ENCODE assay signal across 8 cellular contexts in genomic region chr6:31794866-31795615, GRCh38. TPM values are rescaled to one million over a fixed set of nuclear protein-coding genes. Genes with fewer than 3 reads are reported as not detected.
DNase-seq lines count a peak whose midpoint lies in the region; ATAC-seq lines count a peak whose summit lies in the region.

No MANE protein-coding gene starts in this region.

- intact Hi-C loops in right cardiac atrium (cut with DNase I) = loop anchor here in 1 of 4 donors (5.0 kb wide), 1 partner anchor 53 kb away; the partner anchor contains the start of gene MSH5

- under 1% methylated on average over 44 of the region's 44 CpGs for WGBS in right cardiac atrium

- no peaks in the 10 kb centered on the region for H3K4me1 ChIP-seq in right cardiac atrium (ENCODE audit: control insufficient read depth, insufficient read depth, low read length)

- no peaks in the 10 kb centered on the region for H3K9me3 ChIP-seq in right cardiac atrium (ENCODE audit: control insufficient read depth, low read length)

- H3K27me3 ChIP-seq in right cardiac atrium (ENCODE audit: control insufficient read depth, insufficient read depth) = no peaks in the 10 kb centered on the region

- H3K4me3 ChIP-seq in right cardiac atrium (ENCODE audit: low read length) = peak overlapping the region; percentile 69
- peak overlapping the region; percentile 93 for H3K4me3 ChIP-seq in skeletal muscle cell (ENCODE audit: low read depth, low read length)

- H3K27ac ChIP-seq in right cardiac atrium (ENCODE audit: low read length) = peak overlapping the region; percentile 91

- ATAC-seq in HG03521 (IDR thresholded peaks at IDR 0.05; ENCODE audit: unreplicated experiment) (peak; percentile 5), right cardiac atrium (peak; percentile 14 to 19)

- DNase-seq in activated CD8-positive, alpha-beta memory T cell treated with anti-CD3 and anti-CD28 coated beads for 24 hours = peak; percentile 88
- no peak for DNase-seq in activated CD8-positive, alpha-beta memory T cell treated with anti-CD3 and anti-CD28 coated beads, Interleukin-2, amount 50 U/mL, for 48 hours
- DNase-seq in activated naive CD4-positive, alpha-beta T cell treated with anti-CD3 and anti-CD28 coated beads, Interleukin-2, amount 50 U/mL, for 16 hours = peak; percentile 24
- DNase-seq in right cardiac atrium (peak in 1 of 3 donors; percentile 61), skeletal muscle cell (ENCODE audit: low read depth) (no peak), H4 (ENCODE audit: low spot score) (no peak), glomerular visceral epithelial cell (ENCODE audit: extremely low spot score) (no peak)

RNA-seq across cellular contexts. Expression of gene VARS1, which starts 0.5 kb away (rescaled TPM):
- total RNA-seq in right cardiac atrium = 10 to 100 TPM; 21.7 to 30.6 (median 26.9) TPM
- 14.8 TPM for polyA plus RNA-seq in right cardiac atrium
- total RNA-seq in H4 (2014; rRNA removed; shearing (Covaris generic)) = 37.3 and 37.5 TPM in 2 replicates

RNA-seq across cellular contexts. Expression of gene LSM2, which starts 11.7 kb away (rescaled TPM):
- total RNA-seq in right cardiac atrium = 10 to 100 TPM; 22.8 to 27.3 (median 23.8) TPM
- polyA plus RNA-seq in right cardiac atrium = 27.0 TPM
- 108 and 123 TPM in 2 replicates for total RNA-seq in H4 (2014; rRNA removed; shearing (Covaris generic))

RNA-seq across cellular contexts. Expression of gene VWA7, which starts 17.9 kb away (rescaled TPM):
- total RNA-seq in right cardiac atrium = 10 to 100 TPM in 1 of 4 donors, 1 to 10 TPM in 3; 3.4 to 12.8 (median 8.2) TPM
- 3.2 TPM for polyA plus RNA-seq in right cardiac atrium
- total RNA-seq in H4 (2014; rRNA removed; shearing (Covaris generic)) = 0.37 and 2.2 TPM in 2 replicates

RNA-seq across cellular contexts. Expression of gene HSPA1L, which starts 20.0 kb away (rescaled TPM):
- total RNA-seq in right cardiac atrium = 1 to 10 TPM; 1.6 to 2.8 (median 2.2) TPM
- polyA plus RNA-seq in right cardiac atrium = 2.0 TPM
- 0.85 and 1.0 TPM in 2 replicates for total RNA-seq in H4 (2014; rRNA removed; shearing (Covaris generic))

RNA-seq across cellular contexts. Expression of gene HSPA1A, which starts 20.3 kb away (rescaled TPM):
- 100 to 1,000 TPM; 167 to 328 (median 273) TPM for total RNA-seq in right cardiac atrium
- polyA plus RNA-seq in right cardiac atrium = 321 TPM
- 29.8 and 31.5 TPM in 2 replicates for total RNA-seq in H4 (2014; rRNA removed; shearing (Covaris generic))

Comparison
In these comparisons a context has a peak if more than half of its experiments do, and no peak if none do; other contexts are left out.
1. DNase-seq: peak in activated CD8-positive, alpha-beta memory T cell treated with anti-CD3 and anti-CD28 coated beads for 24 hours (single experiment) and activated naive CD4-positive, alpha-beta T cell treated with anti-CD3 and anti-CD28 coated beads, Interleukin-2, amount 50 U/mL, for 16 hours (single experiment); none in activated CD8-positive, alpha-beta memory T cell treated with anti-CD3 and anti-CD28 coated beads, Interleukin-2, amount 50 U/mL, for 48 hours (single experiment), skeletal muscle cell (single experiment), H4 (single experiment) and glomerular visceral epithelial cell (single experiment).